Comparison of ENCODE assay signal across 8 cellular contexts in genomic region chr10:26486985-26487850, GRCh38. TPM values are rescaled to one million over a fixed set of nuclear protein-coding genes. Genes with fewer than 3 reads are reported as not detected.
DNase-seq lines count a peak whose midpoint lies in the region; FAIRE-seq and TF ChIP-seq lines count a peak whose summit lies in the region.

No MANE protein-coding gene starts in this region.

- H3K27me3 Mint-ChIP-seq in immature natural killer cell (ENCODE audit: low read depth in 3 of 3) = peaks cover 4 to 12% (median 8%) of the 10 kb centered on the region in 3 donors

- H3K4me1 Mint-ChIP-seq in immature natural killer cell = peaks cover 76 to 84% of the 10 kb centered on the region in 2 donors

- DNase-seq in Daoy (ENCODE audit: low read depth) (peak; percentile 92), H54 (ENCODE audit: insufficient read length, low spot score) (peak; percentile 35), NOMO-1 (lab: John Stamatoyannopoulos, UW; ENCODE audit: unreplicated experiment in 2 of 2) (peak; percentile 21 to 57), immature natural killer cell (peak; percentile 67 to 75 (median 74)), putamen (ENCODE audit: low spot score) (no peak), DMS153 (lab: John Stamatoyannopoulos, UW) (no peak)
- peak; percentile 48 for DNase-seq in activated T-helper 9 cell treated with anti-CD3 and anti-CD28 coated beads, Interleukin-2, amount 50 U/mL, for 16 hours (ENCODE audit: low read depth)
- DNase-seq in stimulated activated CD8-positive, alpha-beta memory T cell treated with anti-CD3 and anti-CD28 coated beads, Interleukin-12 subunit alpha, Interleukin-12 subunit beta, amount 100 ng/mL, for 24 hours (ENCODE audit: extremely low read depth) = peak; percentile 52

- H3K9me3 Mint-ChIP-seq in immature natural killer cell = no peaks in the 10 kb centered on the region

- peak overlapping the region; percentile 95 to 98 (median 97) for H3K27ac Mint-ChIP-seq in immature natural killer cell

- H3K36me3 Mint-ChIP-seq in immature natural killer cell = peaks cover 3 to 14% (median 11%) of the 10 kb centered on the region in 3 donors

- peak; percentile 91 for FAIRE-seq in H54 (lab: Jason Lieb, UNC)

- peak overlapping the region; percentile 71 to 79 (median 73) for H3K4me3 Mint-ChIP-seq in immature natural killer cell

- no peak for TF ChIP-seq POLR2A in H54 (IDR thresholded peaks at IDR 0.05; ENCODE audit: low read depth, low read length)

RNA-seq across cellular contexts. Expression of gene APBB1IP, which starts 49.1 kb away (rescaled TPM):
- total RNA-seq in Daoy (2014; rRNA removed; shearing (Covaris generic)) = not detected in 2 replicates
- 10 to 100 TPM; 22.0 to 83.5 (median 29.8) TPM for polyA plus RNA-seq in immature natural killer cell

Comparison
In these comparisons a context has a peak if more than half of its experiments do, and no peak if none do; other contexts are left out.
1. DNase-seq: peak in Daoy (single experiment), H54 (single experiment), NOMO-1 (2 of 2), activated T-helper 9 cell treated with anti-CD3 and anti-CD28 coated beads, Interleukin-2, amount 50 U/mL, for 16 hours (single experiment), immature natural killer cell (3 of 3) and stimulated activated CD8-positive, alpha-beta memory T cell treated with anti-CD3 and anti-CD28 coated beads, Interleukin-12 subunit alpha, Interleukin-12 subunit beta, amount 100 ng/mL, for 24 hours (single experiment); none in putamen (single experiment) and DMS153 (single experiment).